9 cellular contexts compared by ENCODE assay signal in the genomic region with DNA sequence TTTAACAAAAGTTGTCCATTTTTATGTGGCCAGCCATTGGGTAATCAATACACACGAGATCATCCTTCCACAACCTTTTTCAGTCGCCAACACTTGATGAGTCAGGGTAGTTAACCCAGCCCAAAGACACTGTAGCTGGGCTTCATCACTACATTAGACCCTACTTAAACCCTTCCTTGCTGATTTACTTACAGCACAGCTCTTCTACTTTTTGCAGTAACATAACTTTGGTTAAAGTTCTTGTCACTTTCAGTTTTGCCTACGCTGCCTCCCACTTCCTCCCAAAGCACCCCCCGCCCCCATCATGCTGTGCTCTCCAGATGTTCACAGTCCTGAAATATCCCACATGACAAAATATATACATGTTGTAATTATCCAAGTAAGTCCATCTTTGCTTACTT.
DNase-seq lines count a peak whose midpoint lies in the region; ATAC-seq, FAIRE-seq and TF ChIP-seq lines count a peak whose summit lies in the region.
"Had no signal": no experiment of that assay in that cellular context is flagged by ENCODE, and none has a peak within 500 bp of the region (broad histone marks: within the 10 kb centered on the region; RNA-seq: fewer than 3 reads in every experiment).

No MANE protein-coding gene starts in this region.

- no peaks in the 10 kb centered on the region for H3K36me3 Mint-ChIP-seq in stimulated activated naive CD8-positive, alpha-beta T cell treated with anti-CD3 and anti-CD28 coated beads, Interleukin-15, Interleukin-2, amounts not matched to agents 100 ng/mL and 50 ng/mL, for 24 hours (ENCODE audit: low read depth)

- FAIRE-seq in K562 (lab: Jason Lieb, UNC) = no peak

- peak overlapping the region; percentile 45 for H2AFZ ChIP-seq in IMR-90 (replicated peaks; ENCODE audit: low read length, poor library complexity)
- no peak overlapping the region for H2AFZ ChIP-seq in K562 (ENCODE audit: low read depth, low read length)
- no peak overlapping the region for H2AFZ ChIP-seq in neuronal stem cell (ENCODE audit: low read length)

- peak overlapping the region; percentile 41; the same call in 1 of the 3 replicates for H2BK15ac ChIP-seq in IMR-90 (ENCODE audit: low read depth, low read length)
- H2BK15ac ChIP-seq in neuronal stem cell (ENCODE audit: low read length) = no peak overlapping the region

- H3K9me1 ChIP-seq in IMR-90 (ENCODE audit: insufficient read depth, low read length) (peaks cover 10% of the 10 kb centered on the region; the same call in 1 of the 2 replicates), K562 (ENCODE audit: control insufficient read depth, insufficient read depth, low read length) (no peaks in the 10 kb centered on the region)

- H3K79me1 ChIP-seq in IMR-90 (ENCODE audit: low read depth in 1 of 2, low read length in 2 of 2) (peaks cover 0 to 4% of the 10 kb centered on the region in 2 experiments; a peak in 1 of 4 replicates), neuronal stem cell (ENCODE audit: low read depth, low read length) (no peaks in the 10 kb centered on the region)

- no peak for DNase-seq in stimulated activated naive CD8-positive, alpha-beta T cell treated with anti-CD3 and anti-CD28 coated beads, Interleukin-15, Interleukin-2, amounts not matched to agents 100 U/mL and 50 U/mL, for 24 hours
- peak; percentile 80 for DNase-seq in IMR-90
- DNase-seq in K562 (ENCODE audit: extremely low read depth in 1 of 4, low spot score in 3 of 4) = no peak
- DNase-seq in ecto neural progenitor cell (ENCODE audit: low spot score) = no peak
- DNase-seq in DMS79 treated with DMSO at 0.1 percent for 48 hours (lab: John Stamatoyannopoulos, UW) = no peak
- DNase-seq in neuronal stem cell (ENCODE audit: low spot score) = no peak
- DNase-seq in BE2C = no peak
- DNase-seq: SHP77 treated with DMSO at 0.1 percent for 48 hours had no signal

- peak overlapping the region; percentile 82 for H2BK20ac ChIP-seq in IMR-90 (ENCODE audit: low read depth, low read length)

- H4K91ac ChIP-seq in IMR-90 (ENCODE audit: insufficient read depth, low read depth, low read length) = peak overlapping the region; percentile 43
- H4K91ac ChIP-seq in neuronal stem cell (ENCODE audit: low read depth, low read length, poor library complexity) = no peak overlapping the region

- H3K4ac ChIP-seq in IMR-90 (ENCODE audit: low read depth, low read length) (peak overlapping the region; percentile 84), neuronal stem cell (ENCODE audit: low read length) (no peak overlapping the region)

- no peak overlapping the region for H2BK12ac ChIP-seq in neuronal stem cell (ENCODE audit: low read length)

- peak overlapping the region; percentile 62 for H3K14ac ChIP-seq in IMR-90 (replicated peaks; ENCODE audit: low read depth, low read length)
- H3K14ac ChIP-seq in neuronal stem cell (ENCODE audit: low read length) = no peak overlapping the region

- peak overlapping the region; percentile 39 for H3K4me3 Mint-ChIP-seq in stimulated activated naive CD8-positive, alpha-beta T cell treated with anti-CD3 and anti-CD28 coated beads, Interleukin-15, Interleukin-2, amounts not matched to agents 100 ng/mL and 50 ng/mL, for 24 hours

- peak overlapping the region; percentile 68 for H3K56ac ChIP-seq in IMR-90 (ENCODE audit: extremely low read depth, insufficient read depth, low read length)

- intact Hi-C loops in IMR-90 (cut with micrococcal nuclease) (loop anchor here (2.0 kb wide), 3 partner anchors 49 to 123 kb away; a partner anchor contains a TSS), K562 (cut with micrococcal nuclease) (no loop called here)

- peak overlapping the region; percentile 33 to 73; a peak in 3 of 4 replicates for H4K8ac ChIP-seq in IMR-90 (ENCODE audit: low read depth in 2 of 2, low read length in 2 of 2)
- no peak overlapping the region for H4K8ac ChIP-seq in neuronal stem cell (ENCODE audit: low read depth, low read length)

- H3K79me2 ChIP-seq in K562 (ENCODE audit: control insufficient read depth, insufficient read depth, low read length) = no peaks in the 10 kb centered on the region

- TF ChIP-seq CTCF in IMR-90 (conservative IDR thresholded peaks at IDR 0.05; ENCODE audit: low read depth, low read length) = no peak
- no peak for TF ChIP-seq CTCF in K562 (IDR thresholded peaks at IDR 0.05 in 2 of 3, conservative IDR thresholded peaks at IDR 0.05 in 1 of 3; ENCODE audit: insufficient read depth in 2 of 3, low read depth in 1 of 3, low read length in 3 of 3)
- TF ChIP-seq CTCF in BE2C (IDR thresholded peaks at IDR 0.05; ENCODE audit: low read depth, low read length) = no peak

- H4K20me1 ChIP-seq in IMR-90 (ENCODE audit: insufficient read depth, low read length) (peaks cover 4% of the 10 kb centered on the region; the same call in 1 of the 2 replicates), K562 (replicated peaks; ENCODE audit: control insufficient read depth, insufficient read depth, low read length) (no peaks in the 10 kb centered on the region)

- peaks cover 9% of the 10 kb centered on the region for H3K4me1 Mint-ChIP-seq in stimulated activated naive CD8-positive, alpha-beta T cell treated with anti-CD3 and anti-CD28 coated beads, Interleukin-15, Interleukin-2, amounts not matched to agents 100 ng/mL and 50 ng/mL, for 24 hours (ENCODE audit: low read depth)

- H2AK5ac ChIP-seq in IMR-90 (ENCODE audit: low read depth, low read length) = peak overlapping the region; percentile 11; the same call in 1 of the 2 replicates
- no peak overlapping the region for H2AK5ac ChIP-seq in neuronal stem cell (ENCODE audit: low read depth, low read length)

- peak overlapping the region; percentile 76 for H3K27ac ChIP-seq in IMR-90 (ENCODE audit: insufficient read depth, low read length)
- H3K27ac ChIP-seq in K562 (ENCODE audit: extremely low read depth, low read depth, low read length) = no peak overlapping the region
- no peak overlapping the region for H3K27ac ChIP-seq in neuronal stem cell (replicated peaks; ENCODE audit: low read length)

- H3K18ac ChIP-seq in IMR-90 (ENCODE audit: low read depth, low read length) (peak overlapping the region; percentile 84), neuronal stem cell (ENCODE audit: low read length) (no peak overlapping the region)

- POLR2A ChIA-PET in IMR-90 (lab: Charles Lee; ENCODE audit: unreplicated experiment) = no interaction called here
- POLR2A ChIA-PET in K562 (lab: Yijun Ruan, JAX) = no interaction called here

- H3K27me3 Mint-ChIP-seq in stimulated activated naive CD8-positive, alpha-beta T cell treated with anti-CD3 and anti-CD28 coated beads, Interleukin-15, Interleukin-2, amounts not matched to agents 100 ng/mL and 50 ng/mL, for 24 hours = peaks cover 8% of the 10 kb centered on the region

- H3K9ac ChIP-seq in IMR-90 (ENCODE audit: low read depth, low read length) (peak overlapping the region; percentile 45), K562 (ENCODE audit: insufficient read depth in 1 of 2, low read depth in 2 of 2, low read length in 2 of 2) (no peak overlapping the region), neuronal stem cell (ENCODE audit: low read depth, low read length, poor library complexity) (no peak overlapping the region)

- H3K4me3 ChIP-seq in IMR-90 (ENCODE audit: insufficient read depth, low read depth, low read length) = peak overlapping the region; percentile 42
- no peak overlapping the region for H3K4me3 ChIP-seq in K562
- no peak overlapping the region for H3K4me3 ChIP-seq in neuronal stem cell (ENCODE audit: low read length in 2 of 2)
- H3K4me3 ChIP-seq in BE2C (ENCODE audit: low read depth, low read length) = no peak overlapping the region

- CTCF ChIA-PET in IMR-90 (lab: Yijun Ruan, JAX) = interaction anchor here (1.8 kb wide), 1 partner anchor 50 kb away, joined by 9 read pairs; no protein-coding TSS in a partner anchor
- CTCF ChIA-PET in K562 (lab: Yijun Ruan, JAX; ENCODE audit: low intra/inter-chr PET ratio) = no interaction called here

- no peaks in the 10 kb centered on the region for H3K9me3 Mint-ChIP-seq in stimulated activated naive CD8-positive, alpha-beta T cell treated with anti-CD3 and anti-CD28 coated beads, Interleukin-15, Interleukin-2, amounts not matched to agents 100 ng/mL and 50 ng/mL, for 24 hours

- no peak for TF ChIP-seq EP300 in K562 (IDR thresholded peaks at IDR 0.05; ENCODE audit: low read length)

- peaks cover 11% of the 10 kb centered on the region for H3K4me1 ChIP-seq in IMR-90 (ENCODE audit: control insufficient read depth, insufficient read depth, low read length)
- H3K4me1 ChIP-seq in K562 (replicated peaks in 1 of 2; ENCODE audit: control insufficient read depth in 2 of 2, insufficient read depth in 2 of 2, low read length in 2 of 2) = peaks cover 0 to 12% of the 10 kb centered on the region in 2 experiments; a peak in 3 of 5 replicates
- H3K4me1 ChIP-seq in neuronal stem cell (ENCODE audit: control insufficient read depth in 2 of 2, insufficient read depth in 1 of 2, low read depth in 1 of 2, low read length in 2 of 2) = peaks cover 0 to 3% of the 10 kb centered on the region in 2 donors
- H3K4me1 ChIP-seq in BE2C = peaks cover 6% of the 10 kb centered on the region

- H2BK5ac ChIP-seq in IMR-90 (ENCODE audit: low read depth, low read length, poor library complexity, severe bottlenecking) (peak overlapping the region; percentile 93), neuronal stem cell (ENCODE audit: low read length) (no peak overlapping the region)

- peak overlapping the region; percentile 21 for H3K27ac Mint-ChIP-seq in stimulated activated naive CD8-positive, alpha-beta T cell treated with anti-CD3 and anti-CD28 coated beads, Interleukin-15, Interleukin-2, amounts not matched to agents 100 ng/mL and 50 ng/mL, for 24 hours

- H3K27me3 ChIP-seq in IMR-90 (ENCODE audit: control insufficient read depth, insufficient read depth, low read length) (no peaks in the 10 kb centered on the region), K562 (ENCODE audit: control insufficient read depth in 2 of 2, insufficient read depth in 2 of 2, low read length in 2 of 2) (peaks cover 2 to 9% of the 10 kb centered on the region in 2 experiments; a peak in 1 of 5 replicates), neuronal stem cell (ENCODE audit: control insufficient read depth in 3 of 3, insufficient read depth in 3 of 3, low read depth in 1 of 3, low read length in 3 of 3) (peaks cover 0 to 3% (median 0%) of the 10 kb centered on the region in 3 experiments), BE2C (no peaks in the 10 kb centered on the region)

- no peaks in the 10 kb centered on the region for H3K36me3 ChIP-seq in IMR-90 (ENCODE audit: control insufficient read depth, insufficient read depth, low read length)
- H3K36me3 ChIP-seq in K562 (ENCODE audit: control insufficient read depth, insufficient read depth, low read length) = no peaks in the 10 kb centered on the region
- no peaks in the 10 kb centered on the region for H3K36me3 ChIP-seq in neuronal stem cell (replicated peaks in 1 of 2; ENCODE audit: control insufficient read depth in 2 of 2, insufficient read depth in 2 of 2, low read length in 2 of 2)
- H3K36me3 ChIP-seq in BE2C = no peaks in the 10 kb centered on the region

- in situ Hi-C loops in IMR-90 (cut with MboI; ENCODE audit: low sequenced_read_pairs) (no loop called here), K562 (cut with MboI) (no loop called here)

- 0% methylated on average over 1 of the region's 4 CpGs; no CpG with 5 or more reads in 1 of the 2 experiments for WGBS in IMR-90 (ENCODE audit: extremely low coverage in 2 of 2, insufficient read length in 1 of 2), 2 experiments
- 0% methylated on average over 4 of the region's 4 CpGs for WGBS in K562 (ENCODE audit: insufficient coverage, low coverage, missing lambda C conversion rate)
- no CpG with 5 or more reads among the region's 4 CpGs for WGBS in neuronal stem cell (ENCODE audit: extremely low coverage in 2 of 2, insufficient read length in 2 of 2, insufficient replicate concordance in 1 of 2), 2 donors

- no peak for TF ChIP-seq POLR2A in IMR-90 (IDR thresholded peaks at IDR 0.05; ENCODE audit: low read depth, low read length)
- TF ChIP-seq POLR2A in K562 (conservative IDR thresholded peaks at IDR 0.05) = no peak

- H3K9me3 ChIP-seq in IMR-90 (ENCODE audit: control insufficient read depth, insufficient read depth, low read length) = no peaks in the 10 kb centered on the region
- no peaks in the 10 kb centered on the region for H3K9me3 ChIP-seq in K562 (replicated peaks; ENCODE audit: control insufficient read depth, insufficient read depth, low read depth, low read length)
- H3K9me3 ChIP-seq in neuronal stem cell (replicated peaks in 1 of 2; ENCODE audit: control insufficient read depth in 2 of 2, insufficient read depth in 1 of 2, low read depth in 1 of 2, low read length in 2 of 2) = no peaks in the 10 kb centered on the region
- H3K9me3 ChIP-seq in BE2C = no peaks in the 10 kb centered on the region

- H3K4me2 ChIP-seq in IMR-90 (ENCODE audit: low read depth, low read length) (peak overlapping the region; percentile 87), K562 (ENCODE audit: insufficient read depth, low read length) (no peak overlapping the region), neuronal stem cell (ENCODE audit: insufficient read depth, low read length, poor library complexity, severe bottlenecking) (no peak overlapping the region)

- H2AK9ac ChIP-seq in IMR-90 (replicated peaks; ENCODE audit: low read depth, low read length, poor library complexity) = no peak overlapping the region

- dilution Hi-C loops in IMR-90 (cut with HindIII; ENCODE audit: low sequenced_read_pairs, unreplicated experiment) = no loop called here

- BruUV-seq in IMR-90 (replicated peaks; lab: Mats Ljungman, UMichigan) = no TSS peak
- BruUV-seq in K562 (replicated peaks; lab: Mats Ljungman, UMichigan) = no TSS peak

- H2BK120ac ChIP-seq in IMR-90 (ENCODE audit: low read depth, low read length) (peak overlapping the region; percentile 84), neuronal stem cell (ENCODE audit: low read depth, low read length) (no peak overlapping the region)

- H3K23ac ChIP-seq in IMR-90 (ENCODE audit: low read depth, low read length) (peak overlapping the region; percentile 82), neuronal stem cell (ENCODE audit: low read depth, low read length, poor library complexity) (no peak overlapping the region)

- H4K5ac ChIP-seq in IMR-90 (ENCODE audit: low read depth, low read length) = peak overlapping the region; percentile 69

- TF ChIP-seq RAD21 in IMR-90 (IDR thresholded peaks at IDR 0.05; ENCODE audit: low read length) (no peak), K562 (CRISPR knock-in tag; conservative IDR thresholded peaks at IDR 0.05 in 1 of 2, IDR thresholded peaks at IDR 0.05 in 1 of 2) (no peak)

- ATAC-seq in stimulated activated naive CD8-positive, alpha-beta T cell treated with anti-CD3 and anti-CD28 coated beads, Interleukin-15, Interleukin-2, amounts not matched to agents 100 U/mL and 50 U/mL, for 24 hours = no peak
- ATAC-seq in IMR-90 (ENCODE audit: low read depth) (peak; percentile 53), K562 (no peak)
